In the genomic region with DNA sequence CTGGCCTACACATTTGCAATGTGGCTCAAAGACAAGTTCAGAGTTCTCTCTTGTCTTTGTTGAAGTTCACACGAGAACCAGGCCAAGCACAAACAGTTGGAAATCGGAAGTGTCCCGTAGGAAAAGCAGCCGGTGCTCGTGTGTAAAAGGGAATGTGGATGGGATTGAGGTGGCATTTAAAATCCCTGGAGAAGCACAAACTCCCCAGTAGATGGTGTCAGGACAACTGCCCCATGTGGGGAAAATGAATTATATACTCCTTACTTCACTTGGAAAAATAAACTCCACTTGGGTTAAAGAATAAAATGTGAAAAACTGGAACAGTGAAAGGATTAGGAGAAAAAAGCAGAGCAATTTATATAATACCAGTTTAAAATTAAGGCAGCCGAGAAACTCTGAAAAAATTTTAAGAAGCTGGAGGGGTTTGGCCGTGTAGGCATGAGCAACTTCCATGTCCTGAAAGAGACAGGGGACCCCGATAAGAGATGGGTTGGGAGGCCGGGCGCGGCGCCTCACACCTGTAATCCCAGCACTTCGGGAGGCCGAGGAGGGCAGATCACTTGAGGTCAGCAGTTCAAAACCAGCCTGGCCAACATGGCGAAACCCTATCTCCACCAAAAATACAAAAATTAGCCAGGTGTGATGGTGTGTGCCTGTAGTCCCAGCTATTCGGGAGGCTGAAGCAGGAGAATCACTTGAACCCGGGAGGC, we compare ENCODE assay signal across 21 cellular contexts. TPM values are rescaled to one million over a fixed set of nuclear protein-coding genes. Genes with fewer than 3 reads are reported as not detected.
A peak's percentile ranks its signal among the peaks of the same experiment; 100 is the strongest.
DNase-seq lines count a peak whose midpoint lies in the region; ATAC-seq and TF ChIP-seq lines count a peak whose summit lies in the region.
"Had no signal": no experiment of that assay in that cellular context is flagged by ENCODE, and none has a peak within 500 bp of the region (broad histone marks: within the 10 kb centered on the region; RNA-seq: fewer than 3 reads in every experiment).

No MANE protein-coding gene starts in this region.

- TF ChIP-seq CTCF in AG09309 (IDR thresholded peaks at IDR 0.05; ENCODE audit: control insufficient read depth, insufficient read depth, low read depth, low read length, missing control alignments) = peak; percentile 19
- TF ChIP-seq CTCF in gastrocnemius medialis (IDR thresholded peaks at IDR 0.05 in 4 of 5, conservative IDR thresholded peaks at IDR 0.05 in 1 of 5) = no peak

- DNase-seq in AG09309 (ENCODE audit: low read depth) = no peak
- DNase-seq in H7 = peak; percentile 71
- peak; percentile 6 for DNase-seq in adipocyte (ENCODE audit: low read depth)
- DNase-seq in myocyte (ENCODE audit: low read depth) = peak; percentile 31
- DNase-seq in SJCRH30 = no peak
- no peak for DNase-seq in gastrocnemius medialis
- DNase-seq: activated CD4-positive, alpha-beta T cell treated with anti-CD3 and anti-CD28 coated beads for 1 hour; activated CD8-positive, alpha-beta T cell treated with anti-CD3 and anti-CD28 coated beads, Interleukin-2, amount 10 ng/mL, durations not matched to agents 7 days and 5 days; activated effector memory CD4-positive, alpha-beta T cell treated with anti-CD3 and anti-CD28 coated beads, Interleukin-2, amount 50 U/mL, for 16 hours; effector CD4-positive, alpha-beta T cell; islet precursor cell; NCI-H2029 treated with DMSO at 0.1 percent for 48 hours; NCI-H82; posterior cingulate gyrus; Right ventricle myocardium superior; stimulated activated CD8-positive, alpha-beta memory T cell treated with anti-CD3 and anti-CD28 coated beads, Interleukin-4, amount 100 ng/mL, for 48 hours; T-cell; transverse colon had no signal

- ATAC-seq in GM21576 (IDR thresholded peaks at IDR 0.05; ENCODE audit: unreplicated experiment) = no peak
- no peak for ATAC-seq in gastrocnemius medialis
- no peak for ATAC-seq in GM18858 (IDR thresholded peaks at IDR 0.05; ENCODE audit: unreplicated experiment)
- ATAC-seq: activated CD8-positive, alpha-beta T cell treated with anti-CD3 and anti-CD28 coated beads, Interleukin-2, amount 10 ng/mL, durations not matched to agents 7 days and 5 days; T-cell had no signal

- H3K27ac ChIP-seq in SJCRH30 (no peak overlapping the region), gastrocnemius medialis (no peak overlapping the region)
- H3K27ac ChIP-seq: transverse colon had no signal

- H3K4me1 ChIP-seq in adipocyte (ENCODE audit: control insufficient read depth, insufficient read depth, low read length) = peaks cover 4% of the 10 kb centered on the region
- peaks cover 10% of the 10 kb centered on the region; the same call in 1 of the 2 replicates for H3K4me1 ChIP-seq in SJCRH30
- H3K4me1 ChIP-seq in gastrocnemius medialis = no peaks in the 10 kb centered on the region
- H3K4me1 ChIP-seq: transverse colon had no signal

- H3K4me3 ChIP-seq in AG09309 (ENCODE audit: control insufficient read depth, low read depth, low read length) = no peak overlapping the region
- H3K4me3 ChIP-seq in H7 (ENCODE audit: insufficient read depth, low read depth, low read length) = no peak overlapping the region
- no peak overlapping the region for H3K4me3 ChIP-seq in adipocyte (ENCODE audit: low read length)
- H3K4me3 ChIP-seq in SJCRH30 = no peak overlapping the region
- H3K4me3 ChIP-seq in gastrocnemius medialis = no peak overlapping the region
- H3K4me3 ChIP-seq: transverse colon had no signal

- no peaks in the 10 kb centered on the region for H3K36me3 ChIP-seq in H7 (replicated peaks; ENCODE audit: control insufficient read depth, insufficient read depth, low read length)
- H3K36me3 ChIP-seq in adipocyte (ENCODE audit: control insufficient read depth, insufficient read depth, low read length, severe bottlenecking) = no peaks in the 10 kb centered on the region
- H3K36me3 ChIP-seq in SJCRH30 = no peaks in the 10 kb centered on the region
- no peaks in the 10 kb centered on the region for H3K36me3 ChIP-seq in gastrocnemius medialis
- H3K36me3 ChIP-seq: transverse colon had no signal

- in situ Hi-C loops in gastrocnemius medialis (cut with MboI; ENCODE audit: low sequenced_read_pairs in 4 of 4) = no loop called here

- H3K27me3 ChIP-seq in H7 (ENCODE audit: control insufficient read depth, insufficient read depth, low read length) = no peaks in the 10 kb centered on the region
- peaks cover 63% of the 10 kb centered on the region for H3K27me3 ChIP-seq in adipocyte (replicated peaks; ENCODE audit: control insufficient read depth, insufficient read depth, low read length)
- H3K27me3 ChIP-seq in SJCRH30 = no peaks in the 10 kb centered on the region
- H3K27me3 ChIP-seq in gastrocnemius medialis = peaks cover 0 to 8% (median 3%) of the 10 kb centered on the region in 3 donors

- intact Hi-C loops in gastrocnemius medialis (cut with DNase I; ENCODE audit: low total_unique reads) = no loop called here

- H3K9ac ChIP-seq in adipocyte (ENCODE audit: low read length) = no peak overlapping the region

- no peaks in the 10 kb centered on the region for H3K9me3 ChIP-seq in adipocyte (ENCODE audit: control insufficient read depth, low read length)
- H3K9me3 ChIP-seq in SJCRH30 (replicated peaks) = no peaks in the 10 kb centered on the region
- H3K9me3 ChIP-seq in gastrocnemius medialis = no peaks in the 10 kb centered on the region
- H3K9me3 ChIP-seq: transverse colon had no signal

- TF ChIP-seq POLR2A in gastrocnemius medialis (IDR thresholded peaks at IDR 0.05) = no peak

RNA-seq across cellular contexts. Expression of gene CBFA2T3, which starts 28.1 kb away (rescaled TPM):
- total RNA-seq in H7 (2014; rRNA removed; shearing (Covaris generic)) = 0.35 TPM in 1 of 2 replicates, not detected in the other
- total RNA-seq in myocyte = 0.72 and 1.7 TPM in 2 replicates
- 1.6 TPM for polyA plus RNA-seq in myocyte (2012)
- 1.8 and 3.5 TPM in 2 replicates for total RNA-seq in SJCRH30 (2014; rRNA removed; shearing (Covaris generic))
- 1 to 10 TPM in 3 of 4 donors, under 1 TPM in 1; 0.95 to 7.3 (median 3.3) TPM for total RNA-seq in gastrocnemius medialis
- total RNA-seq: activated CD8-positive, alpha-beta T cell treated with anti-CD3 and anti-CD28 coated beads, Interleukin-2, amount 10 ng/mL, durations not matched to agents 7 days and 5 days; M059J had no signal

Comparison
In these comparisons a context has a peak if more than half of its experiments do, and no peak if none do; other contexts are left out.
1. DNase-seq: peak in H7 (single experiment), adipocyte (single experiment) and myocyte (single experiment); none in AG09309 (single experiment), SJCRH30 (0 of 2) and gastrocnemius medialis (0 of 2).